In the genomic region with DNA sequence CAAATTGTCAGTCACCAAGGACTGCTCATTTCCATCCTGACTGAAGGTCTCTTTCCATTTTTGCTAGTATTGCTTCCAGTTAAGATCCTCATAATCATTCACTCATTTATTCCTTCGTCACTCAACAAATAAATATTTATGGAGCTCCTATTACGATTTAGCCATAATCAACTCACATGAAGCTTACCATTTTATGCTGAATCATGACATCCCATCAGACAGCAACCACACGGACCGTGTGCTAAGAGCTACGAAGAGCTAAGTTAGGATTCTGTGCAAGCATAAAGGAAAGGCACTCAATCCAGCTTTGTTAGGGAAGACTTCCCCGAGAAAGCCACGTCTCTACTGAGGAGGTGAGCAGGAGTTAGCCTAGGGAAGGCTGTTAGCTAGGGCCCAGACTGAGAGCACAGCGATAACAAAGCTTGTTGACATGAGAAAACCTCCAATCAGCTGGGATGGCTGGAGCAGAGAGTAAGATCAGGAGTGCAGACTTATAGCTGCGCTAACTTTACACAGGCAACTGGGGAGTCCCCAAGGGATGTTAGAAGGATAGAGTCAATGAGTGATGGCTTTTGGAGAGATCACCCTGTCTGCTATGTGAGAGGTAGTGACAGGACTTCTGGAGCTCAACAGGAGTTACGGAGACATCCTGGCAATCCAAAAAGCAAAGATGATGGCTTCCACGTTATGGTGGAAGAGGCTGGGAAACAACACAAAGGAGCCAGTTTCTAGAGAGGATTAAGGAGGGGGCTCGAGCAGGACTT, we compare ENCODE assay signal across 1 cellular context.
TF ChIP-seq lines count a peak whose summit lies in the region.

No MANE protein-coding gene starts in this region.

TF ChIP-seq in GM23338, 12 proteins besides CTCF, POLR2A, EP300 and RAD21 (continued from another document):
- TF ChIP-seq, protein P1, sequence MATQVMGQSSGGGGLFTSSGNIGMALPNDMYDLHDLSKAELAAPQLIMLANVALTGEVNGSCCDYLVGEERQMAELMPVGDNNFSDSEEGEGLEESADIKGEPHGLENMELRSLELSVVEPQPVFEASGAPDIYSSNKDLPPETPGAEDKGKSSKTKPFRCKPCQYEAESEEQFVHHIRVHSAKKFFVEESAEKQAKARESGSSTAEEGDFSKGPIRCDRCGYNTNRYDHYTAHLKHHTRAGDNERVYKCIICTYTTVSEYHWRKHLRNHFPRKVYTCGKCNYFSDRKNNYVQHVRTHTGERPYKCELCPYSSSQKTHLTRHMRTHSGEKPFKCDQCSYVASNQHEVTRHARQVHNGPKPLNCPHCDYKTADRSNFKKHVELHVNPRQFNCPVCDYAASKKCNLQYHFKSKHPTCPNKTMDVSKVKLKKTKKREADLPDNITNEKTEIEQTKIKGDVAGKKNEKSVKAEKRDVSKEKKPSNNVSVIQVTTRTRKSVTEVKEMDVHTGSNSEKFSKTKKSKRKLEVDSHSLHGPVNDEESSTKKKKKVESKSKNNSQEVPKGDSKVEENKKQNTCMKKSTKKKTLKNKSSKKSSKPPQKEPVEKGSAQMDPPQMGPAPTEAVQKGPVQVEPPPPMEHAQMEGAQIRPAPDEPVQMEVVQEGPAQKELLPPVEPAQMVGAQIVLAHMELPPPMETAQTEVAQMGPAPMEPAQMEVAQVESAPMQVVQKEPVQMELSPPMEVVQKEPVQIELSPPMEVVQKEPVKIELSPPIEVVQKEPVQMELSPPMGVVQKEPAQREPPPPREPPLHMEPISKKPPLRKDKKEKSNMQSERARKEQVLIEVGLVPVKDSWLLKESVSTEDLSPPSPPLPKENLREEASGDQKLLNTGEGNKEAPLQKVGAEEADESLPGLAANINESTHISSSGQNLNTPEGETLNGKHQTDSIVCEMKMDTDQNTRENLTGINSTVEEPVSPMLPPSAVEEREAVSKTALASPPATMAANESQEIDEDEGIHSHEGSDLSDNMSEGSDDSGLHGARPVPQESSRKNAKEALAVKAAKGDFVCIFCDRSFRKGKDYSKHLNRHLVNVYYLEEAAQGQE (IDR thresholded peaks at IDR 0.05; ENCODE audit: unreplicated experiment) = no peak
- TF ChIP-seq ZNF114 (CRISPR knock-in tag; IDR thresholded peaks at IDR 0.05) = no peak
TF ChIP-seq in GM23338: peak in this region for 0.
